11 cellular contexts compared by ENCODE assay signal in genomic region chr18:4453712-4454547, GRCh38. TPM values are rescaled to one million over a fixed set of nuclear protein-coding genes. Genes with fewer than 3 reads are reported as not detected.
DNase-seq lines count a peak whose midpoint lies in the region; ATAC-seq and TF ChIP-seq lines count a peak whose summit lies in the region.
"Had no signal": no experiment of that assay in that cellular context is flagged by ENCODE, and none has a peak within 500 bp of the region (broad histone marks: within the 10 kb centered on the region; RNA-seq: fewer than 3 reads in every experiment).

No MANE protein-coding gene starts in this region.

- H3K27ac Mint-ChIP-seq in CD8-positive, alpha-beta memory T cell, result no peak overlapping the region

- peaks cover 4 to 68% (median 25%) of the 10 kb centered on the region in 7 donors for H3K27me3 ChIP-seq in spleen (replicated peaks in 1 of 7)
- H3K27me3 ChIP-seq in CD8-positive, alpha-beta memory T cell (ENCODE audit: insufficient read depth, low read length, poor library complexity, severe bottlenecking), result peaks cover 4% of the 10 kb centered on the region

- H3K4me1 Mint-ChIP-seq in CD8-positive, alpha-beta memory T cell, result peaks cover 0 to 1% (median 0%) of the 10 kb centered on the region in 3 donors

- H3K4me1 ChIP-seq in spleen, result peaks cover 0 to 18% (median 8%) of the 10 kb centered on the region in 6 donors
- no peaks in the 10 kb centered on the region for H3K4me1 ChIP-seq in CD8-positive, alpha-beta memory T cell (ENCODE audit: insufficient read depth, low read length)

- peaks cover 18% of the 10 kb centered on the region in 2 donors for H3K27me3 Mint-ChIP-seq in CD8-positive, alpha-beta memory T cell

- peak overlapping the region in 1 of 7 donors; percentile 13 for H3K4me3 Mint-ChIP-seq in CD8-positive, alpha-beta memory T cell

- intact Hi-C loops in spleen (cut with DNase I; ENCODE audit: low total_unique reads), result no loop called here

- H3K27ac ChIP-seq in VCaP, result peak overlapping the region; percentile 75
- no peak overlapping the region for H3K27ac ChIP-seq in spleen
- no peak overlapping the region for H3K27ac ChIP-seq in CD8-positive, alpha-beta memory T cell (ENCODE audit: low read depth, low read length)

- CTCF ChIA-PET in CD8-positive, alpha-beta memory T cell (lab: Charles Lee), result no interaction called here

- DNase-seq in DMS 273 (lab: John Stamatoyannopoulos, UW; ENCODE audit: unreplicated experiment) (peak; percentile 70), DMS 273 treated with DMSO at 0.1 percent for 48 hours (lab: John Stamatoyannopoulos, UW) (no peak), iPS-NIHi7 (ENCODE audit: extremely low spot score) (peak; percentile 35), spleen (peak; percentile 69), SIG-M5 (lab: John Stamatoyannopoulos, UW) (no peak)
- DNase-seq in CD8-positive, alpha-beta memory T cell, result no peak
- DNase-seq: 8988T; activated effector memory CD4-positive, alpha-beta T cell treated with anti-CD3 and anti-CD28 coated beads, Interleukin-2, amount 50 U/mL, for 16 hours had no signal

- WGBS in spleen, 5 donors, result 3 to 7% (median 3%) methylated on average over 35 to 51 of the region's 51 CpGs

- POLR2A ChIA-PET in CD8-positive, alpha-beta memory T cell (lab: Charles Lee), result no interaction called here

- ATAC-seq in HG03457 (IDR thresholded peaks at IDR 0.05; ENCODE audit: unreplicated experiment), result no peak

- TF ChIP-seq CTCF in VCaP (conservative IDR thresholded peaks at IDR 0.05) (peak; percentile 22; the same call in 1 of the 2 replicates), spleen (IDR thresholded peaks at IDR 0.05 in 8 of 11, conservative IDR thresholded peaks at IDR 0.05 in 3 of 11) (no peak)

- H3K36me3 ChIP-seq in spleen, result no peaks in the 10 kb centered on the region
- no peaks in the 10 kb centered on the region for H3K36me3 ChIP-seq in CD8-positive, alpha-beta memory T cell (ENCODE audit: insufficient read depth, low read length)

- no peaks in the 10 kb centered on the region for H3K36me3 Mint-ChIP-seq in CD8-positive, alpha-beta memory T cell

- peaks cover 2 to 29% (median 12%) of the 10 kb centered on the region in 5 donors for H3K9me3 Mint-ChIP-seq in CD8-positive, alpha-beta memory T cell

- peak overlapping the region; percentile 8 to 65 (median 34) for H3K4me3 ChIP-seq in spleen
- no peak overlapping the region for H3K4me3 ChIP-seq in CD8-positive, alpha-beta memory T cell (ENCODE audit: low read length)

- H3K9me3 ChIP-seq in spleen, result peaks cover 0 to 16% (median 0%) of the 10 kb centered on the region in 8 donors
- no peaks in the 10 kb centered on the region for H3K9me3 ChIP-seq in CD8-positive, alpha-beta memory T cell (ENCODE audit: low read length)

- TF ChIP-seq POLR2A in spleen (IDR thresholded peaks at IDR 0.05), result no peak

RNA-seq across cellular contexts. Expression of gene DLGAP1, which starts 1.2 kb away (rescaled TPM):
- total RNA-seq in spleen, result 1 to 10 TPM; 1.0 to 6.0 (median 2.3) TPM
- under 1 TPM; 0.11 to 0.77 (median 0.39) TPM for polyA plus RNA-seq in spleen
- under 1 TPM in 1 of 2 experiments, not detected in 1; 0.07 TPM for total RNA-seq in CD8-positive, alpha-beta memory T cell
- 0.46 TPM for polyA plus RNA-seq in CD8-positive, alpha-beta memory T cell
- total RNA-seq: M059J had no signal

Comparison
In these comparisons a context has a peak if more than half of its experiments do, and no peak if none do; other contexts are left out.
1. DNase-seq: peak in DMS 273 (single experiment), iPS-NIHi7 (single experiment) and spleen (single experiment); none in DMS 273 treated with DMSO at 0.1 percent for 48 hours (single experiment), SIG-M5 (single experiment) and CD8-positive, alpha-beta memory T cell (0 of 5).